1 cellular context compared by ENCODE assay signal in genomic region chr3:57756022-57756527, GRCh38.
A peak's percentile ranks its signal among the peaks of the same experiment; 100 is the strongest.
TF ChIP-seq lines count a peak whose summit lies in the region.

SLMAP (plus strand) TSS chr3:57756309; CDS start chr3:57757652, 1,343 bp downstream.

TF ChIP-seq in HepG2, 621 proteins besides CTCF, POLR2A, EP300 and RAD21 (continued from another document and continues in another):
- TF ChIP-seq ZNF646 (CRISPR knock-in tag; IDR thresholded peaks at IDR 0.05): no peak
- no peak for TF ChIP-seq ZNF674 (CRISPR knock-in tag; IDR thresholded peaks at IDR 0.05; ENCODE audit: low read depth)
- no peak for TF ChIP-seq RBM22 (optimal IDR thresholded peaks at IDR 0.05; ENCODE audit: low read length)
- peak; percentile 79; the same call in 1 of the 2 replicates for TF ChIP-seq KDM5B (CRISPR knock-in tag; IDR thresholded peaks at IDR 0.05; ENCODE audit: borderline replicate concordance)
- 0 out of 2 replicates have a peak, but pooled peaks have one; percentile 25 for TF ChIP-seq FUBP1 (CRISPR knock-in tag; IDR thresholded peaks at IDR 0.05; ENCODE audit: borderline replicate concordance)
- TF ChIP-seq IRX3 (CRISPR knock-in tag; IDR thresholded peaks at IDR 0.05; ENCODE audit: borderline replicate concordance, low read depth): peak; percentile 65; the same call in 1 of the 2 replicates
- peak; percentile 77; the same call in 1 of the 2 replicates for TF ChIP-seq HMGXB3 (CRISPR knock-in tag; IDR thresholded peaks at IDR 0.05; ENCODE audit: borderline replicate concordance)
- TF ChIP-seq HCFC1 (IDR thresholded peaks at IDR 0.05; ENCODE audit: low read depth, low read length): peak; percentile 86
- no peak for TF ChIP-seq MTA1 (CRISPR knock-in tag; IDR thresholded peaks at IDR 0.05; ENCODE audit: borderline replicate concordance)
- TF ChIP-seq ZFP36L1 (CRISPR knock-in tag; IDR thresholded peaks at IDR 0.05): peak; percentile 86
- TF ChIP-seq RBM39 (IDR thresholded peaks at IDR 0.05; ENCODE audit: low read depth, low read length, poor library complexity, severe bottlenecking): peak; percentile 39
- TF ChIP-seq JUN (CRISPR knock-in tag; IDR thresholded peaks at IDR 0.05): no peak
- TF ChIP-seq NFRKB (IDR thresholded peaks at IDR 0.05): peak; percentile 71
- TF ChIP-seq ZBTB25 (CRISPR knock-in tag; IDR thresholded peaks at IDR 0.05): peak; percentile 82; the same call in 1 of the 2 replicates
- TF ChIP-seq ZNF501 (CRISPR knock-in tag; IDR thresholded peaks at IDR 0.05): peak; percentile 90
- peak; percentile 90 for TF ChIP-seq HNF1A (IDR thresholded peaks at IDR 0.05; ENCODE audit: low read depth)
- TF ChIP-seq HNF1A (CRISPR knock-in tag; IDR thresholded peaks at IDR 0.05; ENCODE audit: borderline replicate concordance): peak; percentile 94
- TF ChIP-seq TARDBP (CRISPR knock-in tag; IDR thresholded peaks at IDR 0.05): peak; percentile 90
- 0 out of 2 replicates have a peak, but pooled peaks have one; percentile 52 for TF ChIP-seq U2AF2 (IDR thresholded peaks at IDR 0.05; ENCODE audit: low read depth, low read length)
- TF ChIP-seq ZNF44 (CRISPR knock-in tag; IDR thresholded peaks at IDR 0.05): peak; percentile 32; the same call in 1 of the 2 replicates
- no peak; the same call in 1 of the 2 replicates for TF ChIP-seq HINFP (CRISPR knock-in tag; IDR thresholded peaks at IDR 0.05; ENCODE audit: low read depth)
- TF ChIP-seq ZNF784 (CRISPR knock-in tag; IDR thresholded peaks at IDR 0.05; ENCODE audit: borderline replicate concordance): peak; percentile 65; the same call in 1 of the 2 replicates
- no peak; the same call in none of the 2 replicates for TF ChIP-seq ZNF33B (CRISPR knock-in tag; IDR thresholded peaks at IDR 0.05)
- TF ChIP-seq SAP130 (CRISPR knock-in tag; IDR thresholded peaks at IDR 0.05; ENCODE audit: low read depth): peak; percentile 93
- TF ChIP-seq ZNF451 (CRISPR knock-in tag; IDR thresholded peaks at IDR 0.05): no peak
- peak; percentile 53 for TF ChIP-seq ZNF18 (CRISPR knock-in tag; IDR thresholded peaks at IDR 0.05; ENCODE audit: insufficient replicate concordance)
- no peak for TF ChIP-seq DNMT1 (CRISPR knock-in tag; IDR thresholded peaks at IDR 0.05)
- TF ChIP-seq PLSCR1 (CRISPR knock-in tag; IDR thresholded peaks at IDR 0.05; ENCODE audit: borderline replicate concordance): no peak
- TF ChIP-seq FOXP1 (IDR thresholded peaks at IDR 0.05): no peak
- 0 out of 2 replicates have a peak, but pooled peaks have one; percentile 34 for TF ChIP-seq FOXP1 (CRISPR knock-in tag; IDR thresholded peaks at IDR 0.05)
- peak; percentile 50; the same call in 1 of the 2 replicates for TF ChIP-seq ZIK1 (CRISPR knock-in tag; IDR thresholded peaks at IDR 0.05; ENCODE audit: borderline replicate concordance, low read depth)
- no peak for TF ChIP-seq ZNF101 (CRISPR knock-in tag; IDR thresholded peaks at IDR 0.05; ENCODE audit: borderline replicate concordance, low read depth)
